In the genomic region with DNA sequence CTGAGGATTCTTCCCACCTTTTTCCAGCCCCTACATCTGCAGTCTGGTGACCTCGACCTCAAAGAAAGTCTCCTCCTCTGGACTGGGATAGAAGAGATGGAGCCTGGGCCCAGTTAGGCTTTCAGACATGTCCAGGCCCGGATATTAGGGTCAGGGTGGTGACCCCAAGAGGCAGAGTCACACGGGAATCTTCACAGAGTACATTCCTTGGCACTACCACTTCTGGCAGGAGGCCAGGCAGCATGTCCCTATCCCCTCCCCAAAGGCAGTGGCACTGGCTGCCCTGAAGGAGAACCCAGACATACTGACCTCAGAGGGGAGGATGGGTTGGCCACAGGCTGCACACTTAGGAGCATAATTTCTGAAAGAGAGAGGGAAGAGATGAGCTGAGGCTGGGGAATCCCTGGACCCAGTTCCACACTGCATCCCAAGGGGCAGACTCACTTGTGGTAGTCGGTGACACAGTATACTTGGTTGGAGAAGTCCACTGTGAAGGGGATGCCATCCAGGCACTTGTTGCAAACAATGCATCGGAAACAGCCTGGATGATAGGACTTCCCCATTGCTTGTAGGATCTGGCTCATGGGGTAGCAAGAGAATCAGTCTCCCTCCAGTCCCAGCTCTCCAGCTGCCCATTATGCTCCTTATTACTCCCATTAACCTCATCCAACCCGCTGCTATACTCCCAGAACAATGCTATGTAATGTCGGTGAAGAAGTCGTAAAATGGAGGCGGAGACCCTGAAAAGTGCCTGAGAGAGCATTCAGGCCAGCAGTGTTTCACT, we compare ENCODE assay signal across 3 cellular contexts.
A peak's percentile ranks its signal among the peaks of the same experiment; 100 is the strongest.
TF ChIP-seq lines count a peak whose summit lies in the region.

No MANE protein-coding gene starts in this region.

TF ChIP-seq in SK-N-SH, 30 proteins besides CTCF, POLR2A, EP300 and RAD21:
- TF ChIP-seq FOXM1 (IDR thresholded peaks at IDR 0.05; ENCODE audit: low read depth), result no peak
- TF ChIP-seq NFIC (IDR thresholded peaks at IDR 0.05; ENCODE audit: borderline replicate concordance), result 0 out of 2 replicates have a peak, but pooled peaks have one; percentile 12

TF ChIP-seq in SK-N-SH treated with all-trans-retinoic acid at 6 μM for 48 hours, 23 proteins besides CTCF, POLR2A, EP300 and RAD21:
- TF ChIP-seq ZFP30 (CRISPR knock-in tag; IDR thresholded peaks at IDR 0.05), result no peak
- TF ChIP-seq, protein P1, sequence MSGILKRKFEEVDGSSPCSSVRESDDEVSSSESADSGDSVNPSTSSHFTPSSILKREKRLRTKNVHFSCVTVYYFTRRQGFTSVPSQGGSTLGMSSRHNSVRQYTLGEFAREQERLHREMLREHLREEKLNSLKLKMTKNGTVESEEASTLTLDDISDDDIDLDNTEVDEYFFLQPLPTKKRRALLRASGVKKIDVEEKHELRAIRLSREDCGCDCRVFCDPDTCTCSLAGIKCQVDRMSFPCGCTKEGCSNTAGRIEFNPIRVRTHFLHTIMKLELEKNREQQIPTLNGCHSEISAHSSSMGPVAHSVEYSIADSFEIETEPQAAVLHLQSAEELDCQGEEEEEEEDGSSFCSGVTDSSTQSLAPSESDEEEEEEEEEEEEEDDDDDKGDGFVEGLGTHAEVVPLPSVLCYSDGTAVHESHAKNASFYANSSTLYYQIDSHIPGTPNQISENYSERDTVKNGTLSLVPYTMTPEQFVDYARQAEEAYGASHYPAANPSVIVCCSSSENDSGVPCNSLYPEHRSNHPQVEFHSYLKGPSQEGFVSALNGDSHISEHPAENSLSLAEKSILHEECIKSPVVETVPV (CRISPR knock-in tag; IDR thresholded peaks at IDR 0.05), result no peak
- TF ChIP-seq, protein P2, sequence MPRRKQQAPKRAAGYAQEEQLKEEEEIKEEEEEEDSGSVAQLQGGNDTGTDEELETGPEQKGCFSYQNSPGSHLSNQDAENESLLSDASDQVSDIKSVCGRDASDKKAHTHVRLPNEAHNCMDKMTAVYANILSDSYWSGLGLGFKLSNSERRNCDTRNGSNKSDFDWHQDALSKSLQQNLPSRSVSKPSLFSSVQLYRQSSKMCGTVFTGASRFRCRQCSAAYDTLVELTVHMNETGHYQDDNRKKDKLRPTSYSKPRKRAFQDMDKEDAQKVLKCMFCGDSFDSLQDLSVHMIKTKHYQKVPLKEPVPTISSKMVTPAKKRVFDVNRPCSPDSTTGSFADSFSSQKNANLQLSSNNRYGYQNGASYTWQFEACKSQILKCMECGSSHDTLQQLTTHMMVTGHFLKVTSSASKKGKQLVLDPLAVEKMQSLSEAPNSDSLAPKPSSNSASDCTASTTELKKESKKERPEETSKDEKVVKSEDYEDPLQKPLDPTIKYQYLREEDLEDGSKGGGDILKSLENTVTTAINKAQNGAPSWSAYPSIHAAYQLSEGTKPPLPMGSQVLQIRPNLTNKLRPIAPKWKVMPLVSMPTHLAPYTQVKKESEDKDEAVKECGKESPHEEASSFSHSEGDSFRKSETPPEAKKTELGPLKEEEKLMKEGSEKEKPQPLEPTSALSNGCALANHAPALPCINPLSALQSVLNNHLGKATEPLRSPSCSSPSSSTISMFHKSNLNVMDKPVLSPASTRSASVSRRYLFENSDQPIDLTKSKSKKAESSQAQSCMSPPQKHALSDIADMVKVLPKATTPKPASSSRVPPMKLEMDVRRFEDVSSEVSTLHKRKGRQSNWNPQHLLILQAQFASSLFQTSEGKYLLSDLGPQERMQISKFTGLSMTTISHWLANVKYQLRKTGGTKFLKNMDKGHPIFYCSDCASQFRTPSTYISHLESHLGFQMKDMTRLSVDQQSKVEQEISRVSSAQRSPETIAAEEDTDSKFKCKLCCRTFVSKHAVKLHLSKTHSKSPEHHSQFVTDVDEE (CRISPR knock-in tag; IDR thresholded peaks at IDR 0.05), result no peak
- TF ChIP-seq ZNF70 (CRISPR knock-in tag; IDR thresholded peaks at IDR 0.05), result no peak
- no peak for TF ChIP-seq TCF4 (CRISPR knock-in tag; IDR thresholded peaks at IDR 0.05; ENCODE audit: borderline replicate concordance)
- no peak for TF ChIP-seq ZFP3 (CRISPR knock-in tag; IDR thresholded peaks at IDR 0.05)
- TF ChIP-seq, protein P3, sequence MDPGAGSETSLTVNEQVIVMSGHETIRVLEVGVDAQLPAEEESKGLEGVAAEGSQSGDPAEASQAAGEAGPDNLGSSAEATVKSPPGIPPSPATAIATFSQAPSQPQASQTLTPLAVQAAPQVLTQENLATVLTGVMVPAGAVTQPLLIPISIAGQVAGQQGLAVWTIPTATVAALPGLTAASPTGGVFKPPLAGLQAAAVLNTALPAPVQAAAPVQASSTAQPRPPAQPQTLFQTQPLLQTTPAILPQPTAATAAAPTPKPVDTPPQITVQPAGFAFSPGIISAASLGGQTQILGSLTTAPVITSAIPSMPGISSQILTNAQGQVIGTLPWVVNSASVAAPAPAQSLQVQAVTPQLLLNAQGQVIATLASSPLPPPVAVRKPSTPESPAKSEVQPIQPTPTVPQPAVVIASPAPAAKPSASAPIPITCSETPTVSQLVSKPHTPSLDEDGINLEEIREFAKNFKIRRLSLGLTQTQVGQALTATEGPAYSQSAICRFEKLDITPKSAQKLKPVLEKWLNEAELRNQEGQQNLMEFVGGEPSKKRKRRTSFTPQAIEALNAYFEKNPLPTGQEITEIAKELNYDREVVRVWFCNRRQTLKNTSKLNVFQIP (CRISPR knock-in tag; IDR thresholded peaks at IDR 0.05; ENCODE audit: borderline replicate concordance, low read depth), result no peak
- TF ChIP-seq CSDC2 (CRISPR knock-in tag; IDR thresholded peaks at IDR 0.05), result no peak
- no peak for TF ChIP-seq OSR1 (CRISPR knock-in tag; IDR thresholded peaks at IDR 0.05)
- no peak for TF ChIP-seq ISL1 (CRISPR knock-in tag; IDR thresholded peaks at IDR 0.05)
- TF ChIP-seq ARNTL (CRISPR knock-in tag; IDR thresholded peaks at IDR 0.05; ENCODE audit: borderline replicate concordance, low read depth), result no peak
- TF ChIP-seq, protein P4, sequence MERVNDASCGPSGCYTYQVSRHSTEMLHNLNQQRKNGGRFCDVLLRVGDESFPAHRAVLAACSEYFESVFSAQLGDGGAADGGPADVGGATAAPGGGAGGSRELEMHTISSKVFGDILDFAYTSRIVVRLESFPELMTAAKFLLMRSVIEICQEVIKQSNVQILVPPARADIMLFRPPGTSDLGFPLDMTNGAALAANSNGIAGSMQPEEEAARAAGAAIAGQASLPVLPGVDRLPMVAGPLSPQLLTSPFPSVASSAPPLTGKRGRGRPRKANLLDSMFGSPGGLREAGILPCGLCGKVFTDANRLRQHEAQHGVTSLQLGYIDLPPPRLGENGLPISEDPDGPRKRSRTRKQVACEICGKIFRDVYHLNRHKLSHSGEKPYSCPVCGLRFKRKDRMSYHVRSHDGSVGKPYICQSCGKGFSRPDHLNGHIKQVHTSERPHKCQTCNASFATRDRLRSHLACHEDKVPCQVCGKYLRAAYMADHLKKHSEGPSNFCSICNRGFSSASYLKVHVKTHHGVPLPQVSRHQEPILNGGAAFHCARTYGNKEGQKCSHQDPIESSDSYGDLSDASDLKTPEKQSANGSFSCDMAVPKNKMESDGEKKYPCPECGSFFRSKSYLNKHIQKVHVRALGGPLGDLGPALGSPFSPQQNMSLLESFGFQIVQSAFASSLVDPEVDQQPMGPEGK (CRISPR knock-in tag; IDR thresholded peaks at IDR 0.05; ENCODE audit: borderline replicate concordance), result no peak
- TF ChIP-seq RARB (CRISPR knock-in tag; IDR thresholded peaks at IDR 0.05), result no peak
- TF ChIP-seq, protein P5, sequence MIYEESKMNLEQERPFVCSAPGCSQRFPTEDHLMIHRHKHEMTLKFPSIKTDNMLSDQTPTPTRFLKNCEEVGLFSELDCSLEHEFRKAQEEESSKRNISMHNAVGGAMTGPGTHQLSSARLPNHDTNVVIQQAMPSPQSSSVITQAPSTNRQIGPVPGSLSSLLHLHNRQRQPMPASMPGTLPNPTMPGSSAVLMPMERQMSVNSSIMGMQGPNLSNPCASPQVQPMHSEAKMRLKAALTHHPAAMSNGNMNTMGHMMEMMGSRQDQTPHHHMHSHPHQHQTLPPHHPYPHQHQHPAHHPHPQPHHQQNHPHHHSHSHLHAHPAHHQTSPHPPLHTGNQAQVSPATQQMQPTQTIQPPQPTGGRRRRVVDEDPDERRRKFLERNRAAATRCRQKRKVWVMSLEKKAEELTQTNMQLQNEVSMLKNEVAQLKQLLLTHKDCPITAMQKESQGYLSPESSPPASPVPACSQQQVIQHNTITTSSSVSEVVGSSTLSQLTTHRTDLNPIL (CRISPR knock-in tag; IDR thresholded peaks at IDR 0.05; ENCODE audit: low read depth), result no peak
- no peak for TF ChIP-seq ZNF8 (CRISPR knock-in tag; IDR thresholded peaks at IDR 0.05)
- no peak for TF ChIP-seq SNAI2 (CRISPR knock-in tag; IDR thresholded peaks at IDR 0.05)

TF ChIP-seq in WTC11, 78 proteins besides CTCF, POLR2A, EP300 and RAD21:
- TF ChIP-seq ZBTB21 (CRISPR knock-in tag; IDR thresholded peaks at IDR 0.05; ENCODE audit: borderline replicate concordance), result no peak
- no peak for TF ChIP-seq ELF4 (CRISPR knock-in tag; IDR thresholded peaks at IDR 0.05; ENCODE audit: low read depth)
- no peak for TF ChIP-seq TEAD4 (CRISPR knock-in tag; IDR thresholded peaks at IDR 0.05)
- TF ChIP-seq, protein P6, sequence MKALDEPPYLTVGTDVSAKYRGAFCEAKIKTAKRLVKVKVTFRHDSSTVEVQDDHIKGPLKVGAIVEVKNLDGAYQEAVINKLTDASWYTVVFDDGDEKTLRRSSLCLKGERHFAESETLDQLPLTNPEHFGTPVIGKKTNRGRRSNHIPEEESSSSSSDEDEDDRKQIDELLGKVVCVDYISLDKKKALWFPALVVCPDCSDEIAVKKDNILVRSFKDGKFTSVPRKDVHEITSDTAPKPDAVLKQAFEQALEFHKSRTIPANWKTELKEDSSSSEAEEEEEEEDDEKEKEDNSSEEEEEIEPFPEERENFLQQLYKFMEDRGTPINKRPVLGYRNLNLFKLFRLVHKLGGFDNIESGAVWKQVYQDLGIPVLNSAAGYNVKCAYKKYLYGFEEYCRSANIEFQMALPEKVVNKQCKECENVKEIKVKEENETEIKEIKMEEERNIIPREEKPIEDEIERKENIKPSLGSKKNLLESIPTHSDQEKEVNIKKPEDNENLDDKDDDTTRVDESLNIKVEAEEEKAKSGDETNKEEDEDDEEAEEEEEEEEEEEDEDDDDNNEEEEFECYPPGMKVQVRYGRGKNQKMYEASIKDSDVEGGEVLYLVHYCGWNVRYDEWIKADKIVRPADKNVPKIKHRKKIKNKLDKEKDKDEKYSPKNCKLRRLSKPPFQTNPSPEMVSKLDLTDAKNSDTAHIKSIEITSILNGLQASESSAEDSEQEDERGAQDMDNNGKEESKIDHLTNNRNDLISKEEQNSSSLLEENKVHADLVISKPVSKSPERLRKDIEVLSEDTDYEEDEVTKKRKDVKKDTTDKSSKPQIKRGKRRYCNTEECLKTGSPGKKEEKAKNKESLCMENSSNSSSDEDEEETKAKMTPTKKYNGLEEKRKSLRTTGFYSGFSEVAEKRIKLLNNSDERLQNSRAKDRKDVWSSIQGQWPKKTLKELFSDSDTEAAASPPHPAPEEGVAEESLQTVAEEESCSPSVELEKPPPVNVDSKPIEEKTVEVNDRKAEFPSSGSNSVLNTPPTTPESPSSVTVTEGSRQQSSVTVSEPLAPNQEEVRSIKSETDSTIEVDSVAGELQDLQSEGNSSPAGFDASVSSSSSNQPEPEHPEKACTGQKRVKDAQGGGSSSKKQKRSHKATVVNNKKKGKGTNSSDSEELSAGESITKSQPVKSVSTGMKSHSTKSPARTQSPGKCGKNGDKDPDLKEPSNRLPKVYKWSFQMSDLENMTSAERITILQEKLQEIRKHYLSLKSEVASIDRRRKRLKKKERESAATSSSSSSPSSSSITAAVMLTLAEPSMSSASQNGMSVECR (CRISPR knock-in tag; IDR thresholded peaks at IDR 0.05; ENCODE audit: borderline replicate concordance), result no peak
- no peak for TF ChIP-seq HMGA2 (CRISPR knock-in tag; IDR thresholded peaks at IDR 0.05)
- TF ChIP-seq IRF2 (CRISPR knock-in tag; IDR thresholded peaks at IDR 0.05; ENCODE audit: borderline replicate concordance, low read depth), result no peak
- no peak for TF ChIP-seq ZNF138 (CRISPR knock-in tag; conservative IDR thresholded peaks at IDR 0.05)
